10 cellular contexts compared by ENCODE assay signal in genomic region chr3:24522155-24522579, GRCh38. TPM values are rescaled to one million over a fixed set of nuclear protein-coding genes. Genes with fewer than 3 reads are reported as not detected.
DNase-seq lines count a peak whose midpoint lies in the region; ATAC-seq and TF ChIP-seq lines count a peak whose summit lies in the region.
"Had no signal": no experiment of that assay in that cellular context is flagged by ENCODE, and none has a peak within 500 bp of the region (broad histone marks: within the 10 kb centered on the region; RNA-seq: fewer than 3 reads in every experiment).

No MANE protein-coding gene starts in this region.

- TF ChIP-seq CTCF in H9 (conservative IDR thresholded peaks at IDR 0.05): no peak
- TF ChIP-seq CTCF in cardiac fibroblast (IDR thresholded peaks at IDR 0.05; ENCODE audit: low read depth, low read length): no peak
- TF ChIP-seq CTCF in kidney epithelial cell (IDR thresholded peaks at IDR 0.05; ENCODE audit: insufficient read depth, low read length, poor library complexity, severe bottlenecking): no peak
- TF ChIP-seq CTCF in OCI-LY7 (conservative IDR thresholded peaks at IDR 0.05; ENCODE audit: low read length): no peak

- no peaks in the 10 kb centered on the region for H3K36me3 Mint-ChIP-seq in H9 (ENCODE audit: insufficient read depth in 1 of 3, low read depth in 3 of 3)
- H3K36me3 Mint-ChIP-seq: activated naive CD8-positive, alpha-beta T cell treated with anti-CD3 and anti-CD28 coated beads, Interleukin-2, amount 10 ng/mL, durations not matched to agents 7 days and 5 days; T-cell had no signal

- H3K4me3 Mint-ChIP-seq in H9: peak overlapping the region; percentile 61 to 78
- H3K4me3 Mint-ChIP-seq: activated naive CD8-positive, alpha-beta T cell treated with anti-CD3 and anti-CD28 coated beads, Interleukin-2, amount 10 ng/mL, durations not matched to agents 7 days and 5 days; T-cell had no signal

- no peaks in the 10 kb centered on the region for H3K9me2 ChIP-seq in OCI-LY7 (ENCODE audit: insufficient read depth, low read length)

- DNase-seq in H9: peak; percentile 39
- no peak for DNase-seq in cardiac fibroblast (ENCODE audit: low read depth in 2 of 2)
- no peak for DNase-seq in kidney epithelial cell (ENCODE audit: low read depth)
- DNase-seq in skeletal muscle cell (ENCODE audit: low read depth): no peak
- no peak for DNase-seq in OCI-LY7 (ENCODE audit: low spot score)
- DNase-seq in activated effector memory CD4-positive, alpha-beta T cell treated with anti-CD3 and anti-CD28 coated beads, Interleukin-2, amount 50 U/mL, for 16 hours: no peak
- no peak for DNase-seq in NCI-H1105 treated with DMSO at 0.1 percent for 48 hours (lab: John Stamatoyannopoulos, UW)
- DNase-seq: T-cell had no signal

- peaks cover 82% of the 10 kb centered on the region for H3K27me3 Mint-ChIP-seq in H9 (ENCODE audit: low read depth)

- H3K23ac ChIP-seq in H9 (ENCODE audit: insufficient read length, low read depth, low read length): no peak overlapping the region

- CTCF ChIA-PET in OCI-LY7 (lab: Charles Lee; ENCODE audit: unreplicated experiment): no interaction called here

- H3K9ac ChIP-seq in H9 (ENCODE audit: extremely low read depth, insufficient read length, low read length): peak overlapping the region; percentile 13

- H3K4me2 ChIP-seq in H9 (ENCODE audit: insufficient read depth, insufficient read length, low read length) (peak overlapping the region; percentile 65), OCI-LY7 (ENCODE audit: low read length) (no peak overlapping the region)

- WGBS in H9 (ENCODE audit: extremely low coverage, insufficient read length, low lambda C conversion rate): no CpG with 5 or more reads among the region's 15 CpGs

- no TSS peak for BruUV-seq in OCI-LY7 (replicated peaks; lab: Mats Ljungman, UMichigan)

- H3K4me3 ChIP-seq in cardiac fibroblast (replicated peaks in 1 of 2; ENCODE audit: low read depth in 2 of 2, low read length in 2 of 2) (peak overlapping the region; percentile 51 to 56), kidney epithelial cell (ENCODE audit: low read depth, low read length) (peak overlapping the region; percentile 52), skeletal muscle cell (ENCODE audit: low read depth, low read length) (peak overlapping the region; percentile 51), OCI-LY7 (ENCODE audit: low read depth, low read length, poor library complexity, severe bottlenecking) (no peak overlapping the region)

- ATAC-seq in GM18517 (IDR thresholded peaks at IDR 0.05; ENCODE audit: unreplicated experiment): no peak

- no peak overlapping the region for H2BK12ac ChIP-seq in H9 (ENCODE audit: insufficient read length, low read depth, low read length)

- no peaks in the 10 kb centered on the region for H4K20me1 ChIP-seq in H9 (ENCODE audit: control insufficient read depth, insufficient read depth, insufficient read length)
- H4K20me1 ChIP-seq in OCI-LY7 (ENCODE audit: insufficient read depth, low read length): no peaks in the 10 kb centered on the region

- H2BK20ac ChIP-seq in H9 (ENCODE audit: low read depth, low read length, poor library complexity, severe bottlenecking): no peak overlapping the region

- H2BK5ac ChIP-seq in H9 (ENCODE audit: insufficient read length, low read length): no peak overlapping the region

- H3K18ac ChIP-seq in H9 (ENCODE audit: insufficient read length, low read depth, low read length): no peak overlapping the region

- H2AFZ ChIP-seq in H9 (ENCODE audit: low read length): no peak overlapping the region
- no peak overlapping the region for H2AFZ ChIP-seq in OCI-LY7 (ENCODE audit: low read length)

- H3K27me3 ChIP-seq in H9 (ENCODE audit: insufficient read depth, low read length): peaks cover 26% of the 10 kb centered on the region
- no peaks in the 10 kb centered on the region for H3K27me3 ChIP-seq in kidney epithelial cell (ENCODE audit: control insufficient read depth, insufficient read depth, low read length)

- no peak overlapping the region for H3T11ph ChIP-seq in H9 (ENCODE audit: low read length)

- H3K79me2 ChIP-seq in H9 (ENCODE audit: insufficient read depth, low read length): no peaks in the 10 kb centered on the region
- H3K79me2 ChIP-seq in OCI-LY7 (ENCODE audit: insufficient read depth, low read depth, low read length): no peaks in the 10 kb centered on the region

- H3K79me1 ChIP-seq in H9 (ENCODE audit: insufficient read depth, low read depth, low read length, poor library complexity, severe bottlenecking): no peaks in the 10 kb centered on the region

- H3K14ac ChIP-seq in H9 (ENCODE audit: insufficient read depth, low read length): peak overlapping the region; percentile 58

- no peak overlapping the region for H3K4ac ChIP-seq in H9 (ENCODE audit: low read depth, low read length)

- H4K91ac ChIP-seq in H9 (ENCODE audit: insufficient read length, low read depth, low read length): no peak overlapping the region

- no peak overlapping the region for H2AK5ac ChIP-seq in H9 (ENCODE audit: insufficient read length, low read length)

- no peak overlapping the region; a peak in 1 of 7 replicates for H3K27ac Mint-ChIP-seq in H9
- H3K27ac Mint-ChIP-seq: activated naive CD8-positive, alpha-beta T cell treated with anti-CD3 and anti-CD28 coated beads, Interleukin-2, amount 10 ng/mL, durations not matched to agents 7 days and 5 days; T-cell had no signal

- H3K4me1 Mint-ChIP-seq in H9: peaks cover 34 to 35% of the 10 kb centered on the region in 2 experiments
- H3K4me1 Mint-ChIP-seq: activated naive CD8-positive, alpha-beta T cell treated with anti-CD3 and anti-CD28 coated beads, Interleukin-2, amount 10 ng/mL, durations not matched to agents 7 days and 5 days had no signal

- no peaks in the 10 kb centered on the region for H3K9me3 ChIP-seq in H9 (ENCODE audit: control insufficient read depth, low read depth, low read length)
- H3K9me3 ChIP-seq in OCI-LY7 (ENCODE audit: low read length): no peaks in the 10 kb centered on the region

- H3K56ac ChIP-seq in H9 (ENCODE audit: insufficient read length, low read depth, low read length): no peak overlapping the region

- no peaks in the 10 kb centered on the region; a peak in 1 of 5 replicates for H3K9me3 Mint-ChIP-seq in H9
- H3K9me3 Mint-ChIP-seq: activated naive CD8-positive, alpha-beta T cell treated with anti-CD3 and anti-CD28 coated beads, Interleukin-2, amount 10 ng/mL, durations not matched to agents 7 days and 5 days had no signal

- H4K8ac ChIP-seq in H9 (replicated peaks; ENCODE audit: insufficient read length, low read depth, low read length): no peak overlapping the region

- H3K36me3 ChIP-seq in kidney epithelial cell (ENCODE audit: control insufficient read depth, insufficient read depth, low read length) (no peaks in the 10 kb centered on the region), OCI-LY7 (ENCODE audit: insufficient read depth, low read length) (no peaks in the 10 kb centered on the region)

- intact Hi-C loops in OCI-LY7 (cut with micrococcal nuclease; ENCODE audit: unreplicated experiment): no loop called here

- H3K23me2 ChIP-seq in H9 (ENCODE audit: insufficient read length, low read depth, low read length, poor library complexity, severe bottlenecking): peaks cover 11% of the 10 kb centered on the region

- no peak overlapping the region for H2BK15ac ChIP-seq in H9 (ENCODE audit: low read depth, low read length)

- no peak overlapping the region for H4K5ac ChIP-seq in H9 (ENCODE audit: insufficient read length, low read depth, low read length)

- H3K27ac ChIP-seq in H9 (ENCODE audit: insufficient read length, low read depth, low read length): no peak overlapping the region
- no peak overlapping the region for H3K27ac ChIP-seq in OCI-LY7 (ENCODE audit: low read depth, low read length, poor library complexity, severe bottlenecking)

- no peak overlapping the region for H2BK120ac ChIP-seq in H9 (ENCODE audit: low read depth, low read length, poor library complexity, severe bottlenecking)

- H3K4me1 ChIP-seq in H9 (ENCODE audit: insufficient read depth, low read length) (peaks cover 8% of the 10 kb centered on the region; the same call in 1 of the 2 replicates), OCI-LY7 (ENCODE audit: insufficient read depth, low read length, poor library complexity, severe bottlenecking) (no peaks in the 10 kb centered on the region)

- POLR2A ChIA-PET in OCI-LY7 (lab: Charles Lee): no interaction called here

RNA-seq across cellular contexts. Expression of gene THRB, which starts 27.5 kb away (rescaled TPM):
- total RNA-seq in H9 (2021): 6.8 and 8.6 TPM in 2 replicates
- total RNA-seq in kidney epithelial cell: 2.0 and 3.1 TPM in 2 replicates
- total RNA-seq in OCI-LY7 (2014; rRNA removed; shearing (Covaris generic)): not detected in 2 replicates
- total RNA-seq in OCI-LY7 (2022): not detected in 2 replicates
- total RNA-seq: activated naive CD8-positive, alpha-beta T cell treated with anti-CD3 and anti-CD28 coated beads, Interleukin-2, amount 10 ng/mL, durations not matched to agents 7 days and 5 days had no signal
